In the genomic region with DNA sequence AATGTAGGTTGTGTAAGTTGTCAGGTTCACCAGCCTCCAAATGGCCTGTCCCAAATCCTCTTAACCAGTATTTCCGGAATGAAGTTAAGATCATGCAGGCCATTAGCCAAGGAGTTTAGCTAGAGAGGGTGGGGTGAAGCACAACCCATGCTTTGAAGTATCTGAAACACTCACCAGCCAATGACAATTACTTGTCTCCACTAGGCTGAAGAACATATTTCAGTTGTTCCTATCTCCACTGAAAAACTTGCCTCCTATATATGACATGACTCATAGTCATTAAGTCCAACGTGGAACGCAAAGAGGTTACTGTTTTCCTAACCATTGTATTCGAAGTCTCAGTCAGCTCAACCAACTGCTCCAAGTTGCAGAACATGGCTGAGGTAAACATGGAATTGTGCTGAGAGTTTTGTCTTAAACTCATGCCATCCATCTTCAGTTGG, we compare ENCODE assay signal across 1 cellular context.
TF ChIP-seq lines count a peak whose summit lies in the region.

No MANE protein-coding gene starts in this region.

TF ChIP-seq in GM12878, 131 proteins besides CTCF, POLR2A, EP300 and RAD21 (continued from another document):
- TF ChIP-seq MLLT1 (IDR thresholded peaks at IDR 0.05) (no peak), MEF2B (IDR thresholded peaks at IDR 0.05; ENCODE audit: partially characterized antibody, poor library complexity, severe bottlenecking) (no peak), MXI1 (IDR thresholded peaks at IDR 0.05; ENCODE audit: low read depth, low read length) (no peak)
- TF ChIP-seq, protein P1, sequence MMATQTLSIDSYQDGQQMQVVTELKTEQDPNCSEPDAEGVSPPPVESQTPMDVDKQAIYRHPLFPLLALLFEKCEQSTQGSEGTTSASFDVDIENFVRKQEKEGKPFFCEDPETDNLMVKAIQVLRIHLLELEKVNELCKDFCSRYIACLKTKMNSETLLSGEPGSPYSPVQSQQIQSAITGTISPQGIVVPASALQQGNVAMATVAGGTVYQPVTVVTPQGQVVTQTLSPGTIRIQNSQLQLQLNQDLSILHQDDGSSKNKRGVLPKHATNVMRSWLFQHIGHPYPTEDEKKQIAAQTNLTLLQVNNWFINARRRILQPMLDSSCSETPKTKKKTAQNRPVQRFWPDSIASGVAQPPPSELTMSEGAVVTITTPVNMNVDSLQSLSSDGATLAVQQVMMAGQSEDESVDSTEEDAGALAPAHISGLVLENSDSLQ (IDR thresholded peaks at IDR 0.05) = no peak
- TF ChIP-seq, protein P2, sequence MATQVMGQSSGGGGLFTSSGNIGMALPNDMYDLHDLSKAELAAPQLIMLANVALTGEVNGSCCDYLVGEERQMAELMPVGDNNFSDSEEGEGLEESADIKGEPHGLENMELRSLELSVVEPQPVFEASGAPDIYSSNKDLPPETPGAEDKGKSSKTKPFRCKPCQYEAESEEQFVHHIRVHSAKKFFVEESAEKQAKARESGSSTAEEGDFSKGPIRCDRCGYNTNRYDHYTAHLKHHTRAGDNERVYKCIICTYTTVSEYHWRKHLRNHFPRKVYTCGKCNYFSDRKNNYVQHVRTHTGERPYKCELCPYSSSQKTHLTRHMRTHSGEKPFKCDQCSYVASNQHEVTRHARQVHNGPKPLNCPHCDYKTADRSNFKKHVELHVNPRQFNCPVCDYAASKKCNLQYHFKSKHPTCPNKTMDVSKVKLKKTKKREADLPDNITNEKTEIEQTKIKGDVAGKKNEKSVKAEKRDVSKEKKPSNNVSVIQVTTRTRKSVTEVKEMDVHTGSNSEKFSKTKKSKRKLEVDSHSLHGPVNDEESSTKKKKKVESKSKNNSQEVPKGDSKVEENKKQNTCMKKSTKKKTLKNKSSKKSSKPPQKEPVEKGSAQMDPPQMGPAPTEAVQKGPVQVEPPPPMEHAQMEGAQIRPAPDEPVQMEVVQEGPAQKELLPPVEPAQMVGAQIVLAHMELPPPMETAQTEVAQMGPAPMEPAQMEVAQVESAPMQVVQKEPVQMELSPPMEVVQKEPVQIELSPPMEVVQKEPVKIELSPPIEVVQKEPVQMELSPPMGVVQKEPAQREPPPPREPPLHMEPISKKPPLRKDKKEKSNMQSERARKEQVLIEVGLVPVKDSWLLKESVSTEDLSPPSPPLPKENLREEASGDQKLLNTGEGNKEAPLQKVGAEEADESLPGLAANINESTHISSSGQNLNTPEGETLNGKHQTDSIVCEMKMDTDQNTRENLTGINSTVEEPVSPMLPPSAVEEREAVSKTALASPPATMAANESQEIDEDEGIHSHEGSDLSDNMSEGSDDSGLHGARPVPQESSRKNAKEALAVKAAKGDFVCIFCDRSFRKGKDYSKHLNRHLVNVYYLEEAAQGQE (IDR thresholded peaks at IDR 0.05; ENCODE audit: low read depth, low read length) = no peak
